8 cellular contexts compared by ENCODE assay signal in genomic region chr3:44992555-44993470, GRCh38. TPM values are rescaled to one million over a fixed set of nuclear protein-coding genes. Genes with fewer than 3 reads are reported as not detected.
DNase-seq lines count a peak whose midpoint lies in the region; ATAC-seq and TF ChIP-seq lines count a peak whose summit lies in the region.

No MANE protein-coding gene starts in this region.

- H3K36me3 Mint-ChIP-seq in HFFc6 (ENCODE audit: low read depth): peaks cover 28% of the 10 kb centered on the region

- H3K4me3 Mint-ChIP-seq in HFFc6: peak overlapping the region; percentile 6; the same call in 1 of the 2 replicates

- TF ChIP-seq CTCF in HFFc6 (IDR thresholded peaks at IDR 0.05): peak; percentile 85
- TF ChIP-seq CTCF in adrenal gland (IDR thresholded peaks at IDR 0.05): peak; percentile 21 to 54 (median 43)
- peak; percentile 46 for TF ChIP-seq CTCF in liver (IDR thresholded peaks at IDR 0.05; ENCODE audit: low read depth, low read length, missing input control)

- H3K4me1 Mint-ChIP-seq in HFFc6 (ENCODE audit: low read depth): peaks cover 65% of the 10 kb centered on the region

- peak; percentile 23 for DNase-seq in CD1c-positive myeloid dendritic cell (ENCODE audit: extremely low spot score)
- DNase-seq in HFFc6: no peak
- peak in 1 of 7 donors; percentile 58 for DNase-seq in adrenal gland
- no peak for DNase-seq in DMS79 (lab: John Stamatoyannopoulos, UW)
- DNase-seq in NCI-H1105 treated with DMSO at 0.1 percent for 48 hours (lab: John Stamatoyannopoulos, UW): no peak

- no peaks in the 10 kb centered on the region for H3K9me3 ChIP-seq in adrenal gland (replicated peaks in 1 of 3)
- H3K9me3 ChIP-seq in liver (ENCODE audit: control insufficient read depth in 4 of 4, low read length in 3 of 4): no peaks in the 10 kb centered on the region

- intact Hi-C loops in adrenal gland (cut with DNase I): loop anchor here in 1 of 2 donors (5.0 kb wide), 1 partner anchor 131 kb away; the partner anchor contains the start of gene TMEM42

- H3K4me3 ChIP-seq in adrenal gland: no peak overlapping the region
- H3K4me3 ChIP-seq in liver (ENCODE audit: low read depth in 1 of 3, low read length in 3 of 3): no peak overlapping the region

- ATAC-seq in HG02852 (IDR thresholded peaks at IDR 0.05; ENCODE audit: unreplicated experiment) (no peak), GM19023 (IDR thresholded peaks at IDR 0.05; ENCODE audit: unreplicated experiment) (no peak)

- H3K36me3 ChIP-seq in adrenal gland (replicated peaks in 1 of 2): peaks cover 0 to 17% of the 10 kb centered on the region in 2 donors
- H3K36me3 ChIP-seq in liver (ENCODE audit: control insufficient read depth in 4 of 4, insufficient read depth in 3 of 4, low read depth in 1 of 4, low read length in 3 of 4): peaks cover 3 to 34% (median 15%) of the 10 kb centered on the region in 4 donors

- no peaks in the 10 kb centered on the region for H3K27me3 Mint-ChIP-seq in HFFc6 (ENCODE audit: insufficient read depth)

- TF ChIP-seq POLR2A in adrenal gland (IDR thresholded peaks at IDR 0.05): no peak

- H3K4me1 ChIP-seq in adrenal gland (replicated peaks in 1 of 2) (peaks cover 57 to 81% of the 10 kb centered on the region in 2 donors), liver (ENCODE audit: control insufficient read depth in 4 of 4, insufficient read depth in 4 of 4, low read length in 3 of 4) (peaks cover 10 to 25% (median 24%) of the 10 kb centered on the region in 4 donors)

- 61 to 74% (median 68%) methylated on average over 7 of the region's 7 CpGs for WGBS in adrenal gland, 4 donors
- 74% methylated on average over 7 of the region's 7 CpGs for WGBS in liver

- H3K27ac ChIP-seq in adrenal gland: peak overlapping the region; percentile 40 to 91 (median 75)
- H3K27ac ChIP-seq in liver (ENCODE audit: low read depth in 1 of 2, low read length in 2 of 2): no peak overlapping the region

- no peaks in the 10 kb centered on the region for H3K9me3 Mint-ChIP-seq in HFFc6

- no peak overlapping the region for H3K9ac ChIP-seq in liver (ENCODE audit: low read depth in 1 of 2, low read length in 2 of 2)

- no peaks in the 10 kb centered on the region for H3K27me3 ChIP-seq in adrenal gland
- H3K27me3 ChIP-seq in liver (ENCODE audit: control insufficient read depth in 4 of 4, insufficient read depth in 4 of 4, low read length in 3 of 4): no peaks in the 10 kb centered on the region

- peak; percentile 31 to 66 for TF ChIP-seq RAD21 in liver (IDR thresholded peaks at IDR 0.05)

- H3K27ac Mint-ChIP-seq in HFFc6: peak overlapping the region; percentile 86

TF ChIP-seq in liver, 16 proteins besides CTCF, POLR2A, EP300 and RAD21:
- TF ChIP-seq NR2F2 (IDR thresholded peaks at IDR 0.05) (no peak), YY1 (IDR thresholded peaks at IDR 0.05) (no peak), HNF4G (IDR thresholded peaks at IDR 0.05) (no peak), GABPA (IDR thresholded peaks at IDR 0.05 in 1 of 2, conservative IDR thresholded peaks at IDR 0.05 in 1 of 2) (no peak), RXRA (IDR thresholded peaks at IDR 0.05) (no peak), HNF4A (conservative IDR thresholded peaks at IDR 0.05) (no peak), TAF1 (conservative IDR thresholded peaks at IDR 0.05) (no peak), FOXA1 (IDR thresholded peaks at IDR 0.05) (no peak)

RNA-seq across cellular contexts. Expression of gene EXOSC7, which starts 16.8 kb away (rescaled TPM):
- 10 to 100 TPM; 41.0 to 54.1 (median 47.9) TPM for total RNA-seq in HFFc6 (2021; fragmentation: NEBNext Ultra II Directional; extraction: Animal tissue kit (Norgen Biotek cat#: 25700))
- total RNA-seq in adrenal gland (100 to 1,000 TPM in 4 of 8 donors, 10 to 100 TPM in 4; 72.9 to 214 (median 97.7) TPM), liver (10 to 100 TPM; 20.0 to 23.4 TPM)
- polyA plus RNA-seq in adrenal gland (10 to 100 TPM; 68.9 to 80.2 (median 73.4) TPM), liver (10 to 100 TPM; 15.5 to 27.2 TPM)

RNA-seq across cellular contexts. Expression of gene ZDHHC3, which starts 16.8 kb away (rescaled TPM):
- total RNA-seq in HFFc6 (2021; fragmentation: NEBNext Ultra II Directional; extraction: Animal tissue kit (Norgen Biotek cat#: 25700)): 10 to 100 TPM; 55.5 to 74.7 (median 64.4) TPM
- 100 to 1,000 TPM in 4 of 8 donors, 10 to 100 TPM in 4; 80.1 to 143 (median 99.2) TPM for total RNA-seq in adrenal gland
- polyA plus RNA-seq in adrenal gland: 100 to 1,000 TPM in 1 of 3 donors, 10 to 100 TPM in 2; 30.1 to 148 (median 34.7) TPM
- 10 to 100 TPM; 24.8 to 43.0 TPM for total RNA-seq in liver
- 10 to 100 TPM; 15.4 to 24.0 TPM for polyA plus RNA-seq in liver

RNA-seq across cellular contexts. Expression of gene CLEC3B, which starts 33.3 kb away (rescaled TPM):
- 1 to 10 TPM in 5 of 6 experiments, under 1 TPM in 1; 1.00 to 1.9 (median 1.2) TPM for total RNA-seq in HFFc6 (2021; fragmentation: NEBNext Ultra II Directional; extraction: Animal tissue kit (Norgen Biotek cat#: 25700))
- total RNA-seq in adrenal gland: 100 to 1,000 TPM in 3 of 8 donors, 10 to 100 TPM in 5; 20.7 to 110 (median 73.1) TPM
- polyA plus RNA-seq in adrenal gland: 100 to 1,000 TPM in 2 of 3 donors, 1 to 10 TPM in 1; 5.1 to 251 (median 177) TPM
- 1 to 10 TPM; 7.7 to 8.9 TPM for total RNA-seq in liver
- polyA plus RNA-seq in liver: 10 to 100 TPM; 17.0 to 28.8 TPM

Comparison
In these comparisons a context has a peak if more than half of its experiments do, and no peak if none do; other contexts are left out.
1. H3K27ac ChIP-seq: peak in adrenal gland (5 of 5); none in liver (0 of 2).
2. Peak in every context shown above with its lines, with median percentiles within 50 percentile points of each other: CTCF ChIP-seq.